Comparison of ENCODE assay signal across 8 cellular contexts in genomic region chr9:38687389-38687842, GRCh38. TPM values are rescaled to one million over a fixed set of nuclear protein-coding genes. Genes with fewer than 3 reads are reported as not detected.
DNase-seq lines count a peak whose midpoint lies in the region; ATAC-seq and TF ChIP-seq lines count a peak whose summit lies in the region.

No MANE protein-coding gene starts in this region.

- peak overlapping the region; percentile 23 for H3K4me3 Mint-ChIP-seq in activated T-cell treated with anti-CD3 and anti-CD28 coated beads, Interleukin-2, amount 50 U/mL, for 24 hours

- peaks cover 15% of the 10 kb centered on the region for H3K27me3 Mint-ChIP-seq in activated T-cell treated with anti-CD3 and anti-CD28 coated beads, Interleukin-2, amount 50 U/mL, for 24 hours

- no peaks in the 10 kb centered on the region for H3K36me3 ChIP-seq in prostate gland

- no peaks in the 10 kb centered on the region for H3K9me3 ChIP-seq in prostate gland

- TF ChIP-seq POLR2A in prostate gland (IDR thresholded peaks at IDR 0.05): no peak

- intact Hi-C loops in Right ventricle myocardium inferior (cut with DNase I): no loop called here
- intact Hi-C loops in cardiac septum (cut with DNase I): no loop called here
- intact Hi-C loops in prostate gland (cut with DNase I): no loop called here

- no peaks in the 10 kb centered on the region for H3K36me3 Mint-ChIP-seq in activated T-cell treated with anti-CD3 and anti-CD28 coated beads, Interleukin-2, amount 50 U/mL, for 24 hours (ENCODE audit: low read depth)

- no peak overlapping the region for H3K27ac Mint-ChIP-seq in activated T-cell treated with anti-CD3 and anti-CD28 coated beads, Interleukin-2, amount 50 U/mL, for 24 hours

- no peaks in the 10 kb centered on the region for H3K9me3 Mint-ChIP-seq in activated T-cell treated with anti-CD3 and anti-CD28 coated beads, Interleukin-2, amount 50 U/mL, for 24 hours

- H3K27me3 ChIP-seq in prostate gland (replicated peaks; ENCODE audit: insufficient read depth): no peaks in the 10 kb centered on the region

- DNase-seq in Right ventricle myocardium inferior (ENCODE audit: missing footprints) (peak; percentile 65), cardiac septum (ENCODE audit: low spot score) (no peak), globus pallidus (ENCODE audit: low spot score) (peak; percentile 59), prostate gland (ENCODE audit: low spot score) (peak; percentile 66), SKM-1 (lab: John Stamatoyannopoulos, UW; ENCODE audit: unreplicated experiment) (no peak)
- peak; percentile 34 for DNase-seq in activated T-cell treated with anti-CD3 and anti-CD28 coated beads, Interleukin-2, amount 50 U/mL, for 24 hours

- peak; percentile 43 for ATAC-seq in Right ventricle myocardium inferior
- ATAC-seq in GM21423 (IDR thresholded peaks at IDR 0.05; ENCODE audit: unreplicated experiment): no peak
- ATAC-seq in GM18873 (IDR thresholded peaks at IDR 0.05; ENCODE audit: low FRiP score, unreplicated experiment): no peak

- no peak overlapping the region for H3K27ac ChIP-seq in prostate gland

- 20% methylated on average over 21 of the region's 21 CpGs for WGBS in prostate gland

- H3K4me1 ChIP-seq in prostate gland (replicated peaks): no peaks in the 10 kb centered on the region

- TF ChIP-seq CTCF in prostate gland (IDR thresholded peaks at IDR 0.05): no peak

- H3K4me3 ChIP-seq in prostate gland: peak overlapping the region in 1 of 2 donors; percentile 10

- peaks cover 5% of the 10 kb centered on the region for H3K4me1 Mint-ChIP-seq in activated T-cell treated with anti-CD3 and anti-CD28 coated beads, Interleukin-2, amount 50 U/mL, for 24 hours (ENCODE audit: low read depth)

RNA-seq across cellular contexts. Expression of gene FAM240B, which starts 32.5 kb away (rescaled TPM):
- total RNA-seq in Right ventricle myocardium inferior (not detected), cardiac septum (not detected), prostate gland (1 to 10 TPM in 1 of 2 donors, not detected in 1; 2.0 TPM)

Comparison
In these comparisons a context has a peak if more than half of its experiments do, and no peak if none do; other contexts are left out.
1. DNase-seq: peak in Right ventricle myocardium inferior (single experiment), activated T-cell treated with anti-CD3 and anti-CD28 coated beads, Interleukin-2, amount 50 U/mL, for 24 hours (single experiment), globus pallidus (single experiment) and prostate gland (single experiment); none in cardiac septum (single experiment) and SKM-1 (single experiment).